1 cellular context compared by ENCODE assay signal in the genomic region with DNA sequence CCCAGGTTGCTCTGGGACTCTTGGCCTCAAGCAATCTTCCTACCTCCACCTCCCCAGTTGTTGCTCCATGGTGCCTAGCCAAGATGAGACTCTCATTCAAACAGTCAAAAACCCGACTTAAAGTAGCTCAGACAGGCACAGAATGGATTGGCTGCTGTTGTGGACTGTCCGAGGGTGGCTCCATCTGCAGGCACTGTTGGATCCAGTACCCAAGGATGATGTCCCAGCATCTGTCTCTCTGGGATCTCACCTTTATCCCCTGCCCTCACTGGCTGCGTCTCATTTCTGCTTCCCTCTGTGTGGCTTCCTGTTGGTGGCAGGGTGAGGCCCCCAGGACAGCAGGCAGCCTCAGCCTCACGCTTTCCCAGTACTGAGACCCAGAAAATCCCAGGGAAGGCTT.
TF ChIP-seq lines count a peak whose summit lies in the region.

No MANE protein-coding gene starts in this region.

TF ChIP-seq in HepG2, 621 proteins besides CTCF, POLR2A, EP300 and RAD21:
- TF ChIP-seq STAG1 (CRISPR knock-in tag; IDR thresholded peaks at IDR 0.05): peak; percentile 21; the same call in 1 of the 2 replicates
